Comparison of ENCODE assay signal across 12 cellular contexts in the genomic region with DNA sequence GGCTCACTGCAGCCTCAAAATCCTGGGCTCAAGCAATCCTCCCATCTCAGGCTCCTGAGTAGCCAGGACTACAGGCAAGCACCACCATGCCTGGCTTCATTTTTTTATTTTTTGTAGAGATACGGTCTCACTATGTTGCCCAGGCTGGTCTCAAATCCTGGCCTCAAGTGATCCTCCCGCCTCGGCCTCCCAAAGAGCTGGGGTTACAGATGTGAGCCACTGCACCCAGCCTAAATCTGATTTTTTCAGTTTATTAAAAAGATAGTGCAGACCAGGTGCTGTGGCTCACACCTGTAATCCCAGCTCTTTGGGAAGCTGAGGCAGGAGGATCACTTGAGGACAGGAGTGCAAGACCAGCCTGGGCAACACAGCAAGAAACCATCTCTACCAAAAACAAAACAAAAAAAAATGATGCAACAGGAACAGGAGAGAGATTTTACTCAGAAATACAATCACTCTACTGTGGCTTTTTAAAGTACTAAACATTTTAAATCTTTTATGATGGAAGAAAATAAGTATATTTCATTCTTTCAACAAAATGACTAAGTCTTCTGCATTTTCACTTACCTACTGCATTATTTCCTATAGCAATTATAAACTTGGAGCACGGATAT. TPM values are rescaled to one million over a fixed set of nuclear protein-coding genes. Genes with fewer than 3 reads are reported as not detected.
A peak's percentile ranks its signal among the peaks of the same experiment; 100 is the strongest.
DNase-seq lines count a peak whose midpoint lies in the region; ATAC-seq, FAIRE-seq and TF ChIP-seq lines count a peak whose summit lies in the region.
"Had no signal": no experiment of that assay in that cellular context is flagged by ENCODE, and none has a peak within 500 bp of the region (broad histone marks: within the 10 kb centered on the region; RNA-seq: fewer than 3 reads in every experiment).

No MANE protein-coding gene starts in this region.

- H3K36me3 ChIP-seq in prostate gland: no peaks in the 10 kb centered on the region

- no peak overlapping the region for H3K27ac Mint-ChIP-seq in T-cell

- DNase-seq in A549 (ENCODE audit: low read depth in 1 of 2, low spot score in 1 of 2): no peak
- DNase-seq in EH (ENCODE audit: low read depth): peak; percentile 5
- no peak for DNase-seq in T-cell
- DNase-seq in fibroblast of villous mesenchyme (ENCODE audit: low read depth): no peak
- DNase-seq in NCI-H1694 (lab: John Stamatoyannopoulos, UW): no peak
- DNase-seq in SKM-1 (lab: John Stamatoyannopoulos, UW; ENCODE audit: unreplicated experiment): no peak
- no peak for DNase-seq in prostate gland (ENCODE audit: low spot score)
- DNase-seq in NCI-H146 treated with DMSO at 0.1 percent for 48 hours (lab: John Stamatoyannopoulos, UW; ENCODE audit: unreplicated experiment): no peak
- DNase-seq: NCI-H774; psoas muscle; stimulated activated CD4-positive, alpha-beta T cell treated with anti-CD3 and anti-CD28 coated beads, Interleukin-4, amount 100 ng/mL, for 4 hours had no signal

- no peaks in the 10 kb centered on the region for H3K9me3 Mint-ChIP-seq in T-cell

- CTCF ChIA-PET in A549 (lab: Yijun Ruan, JAX): interaction anchor here (1.0 to 1.2 kb wide), 3 partner anchors 13 to 44 kb away, joined by 3 to 6 read pairs (median 3); no protein-coding TSS in a partner anchor
- CTCF ChIA-PET in T-cell (lab: Charles Lee): interaction anchor here in 1 of 2 donors (1.0 kb wide), 1 partner anchor 38 kb away, joined by 3 read pairs; no protein-coding TSS in a partner anchor

- no peaks in the 10 kb centered on the region for H3K9me3 ChIP-seq in A549
- H3K9me3 ChIP-seq in prostate gland: no peaks in the 10 kb centered on the region
- H3K9me3 ChIP-seq: psoas muscle had no signal

- TF ChIP-seq POLR2A in A549 (IDR thresholded peaks at IDR 0.05; ENCODE audit: low read length) (no peak), prostate gland (IDR thresholded peaks at IDR 0.05) (no peak)

- ATAC-seq in A549: no peak
- no peak for ATAC-seq in T-cell (replicated peaks in 1 of 4)
- ATAC-seq: psoas muscle had no signal

- H3K4me1 Mint-ChIP-seq in T-cell: peaks cover 40 to 46% (median 42%) of the 10 kb centered on the region in 3 donors

- TF ChIP-seq RAD21 in A549 (conservative IDR thresholded peaks at IDR 0.05 in 1 of 2, IDR thresholded peaks at IDR 0.05 in 1 of 2): no peak

- no peak for FAIRE-seq in A549 (lab: Jason Lieb, UNC)

- intact Hi-C loops in prostate gland (cut with DNase I): no loop called here

- H3K27ac ChIP-seq in A549: no peak overlapping the region
- H3K27ac ChIP-seq in prostate gland: no peak overlapping the region
- H3K27ac ChIP-seq: C4-2B had no signal

- peak overlapping the region; percentile 94 to 99 (median 96) for H3K4me3 Mint-ChIP-seq in T-cell

- H3K4me3 ChIP-seq in A549 (no peak overlapping the region), fibroblast of villous mesenchyme (ENCODE audit: low read depth, low read length) (peak overlapping the region; percentile 90), prostate gland (no peak overlapping the region)

- POLR2A ChIA-PET in A549 (lab: Yijun Ruan, JAX): no interaction called here
- POLR2A ChIA-PET in T-cell (lab: Charles Lee): no interaction called here

- WGBS in A549 (ENCODE audit: missing lambda C conversion rate): 84% methylated on average over 4 of the region's 4 CpGs
- WGBS in prostate gland: 90% methylated on average over 4 of the region's 4 CpGs

- TF ChIP-seq EP300 in A549 (IDR thresholded peaks at IDR 0.05): no peak

- H3K4me1 ChIP-seq in A549 (0 out of 3 replicates have a peak, but pooled peaks cover 9% of the 10 kb centered on the region), prostate gland (replicated peaks) (no peaks in the 10 kb centered on the region)

- no peaks in the 10 kb centered on the region for H3K27me3 ChIP-seq in prostate gland (replicated peaks; ENCODE audit: insufficient read depth)

- H3K36me3 Mint-ChIP-seq in T-cell: peaks cover 17% of the 10 kb centered on the region

- TF ChIP-seq CTCF in A549 (IDR thresholded peaks at IDR 0.05): no peak
- TF ChIP-seq CTCF in fibroblast of villous mesenchyme (IDR thresholded peaks at IDR 0.05; ENCODE audit: insufficient read depth, low read depth, low read length): no peak
- TF ChIP-seq CTCF in prostate gland (IDR thresholded peaks at IDR 0.05): no peak

- H3K4me2 ChIP-seq in A549: peak overlapping the region; percentile 95

- H3K27me3 Mint-ChIP-seq in T-cell: no peaks in the 10 kb centered on the region

TF ChIP-seq in A549, 52 proteins besides CTCF, POLR2A, EP300 and RAD21:
- TF ChIP-seq KDM5A (IDR thresholded peaks at IDR 0.05) (no peak), RNF2 (IDR thresholded peaks at IDR 0.05; ENCODE audit: borderline replicate concordance, low read depth) (no peak), ZSCAN20 (CRISPR knock-in tag; IDR thresholded peaks at IDR 0.05) (no peak), NFE2L2 (conservative IDR thresholded peaks at IDR 0.05; ENCODE audit: low read length) (no peak), JUNB (IDR thresholded peaks at IDR 0.05) (no peak), MAFK (IDR thresholded peaks at IDR 0.05; ENCODE audit: partially characterized antibody) (no peak)

RNA-seq across cellular contexts. Expression of a gene that starts 1.9 kb away (rescaled TPM):
- polyA plus RNA-seq in A549 (2011; rRNA removed): 84.1 and 95.8 TPM in 2 replicates
- polyA plus RNA-seq in A549 (2012; cell fraction: cytosol; rRNA removed): 61.2 TPM in 2 replicates
- 13.9 and 21.7 TPM in 2 replicates for polyA plus RNA-seq in A549 (2012; cell fraction: nucleus; rRNA removed)
- 96.0 to 102 TPM (median 98.8 TPM) in 3 replicates for polyA plus RNA-seq in A549 (2017; fragmentation: RNase III; extraction: RNeasy Plus Mini Kit Qiagen cat#74134 plus additional on column Dnase treatment)
- polyA minus RNA-seq in A549 (2011; rRNA and poly(A)+ RNA removed): 7.7 and 10.1 TPM in 2 replicates
- total RNA-seq in T-cell: 10 to 100 TPM; 12.9 to 18.1 (median 16.8) TPM
- 70.0 and 71.5 TPM in 2 replicates for total RNA-seq in fibroblast of villous mesenchyme
- 10 to 100 TPM; 16.7 to 37.1 TPM for total RNA-seq in prostate gland
